Comparison of ENCODE assay signal across 8 cellular contexts in genomic region chr16:75593825-75594820, GRCh38. TPM values are rescaled to one million over a fixed set of nuclear protein-coding genes. Genes with fewer than 3 reads are reported as not detected.
DNase-seq lines count a peak whose midpoint lies in the region; ATAC-seq, FAIRE-seq and TF ChIP-seq lines count a peak whose summit lies in the region.

No MANE protein-coding gene starts in this region.

- no peaks in the 10 kb centered on the region for H3K27me3 ChIP-seq in HepG2 (ENCODE audit: control insufficient read depth in 1 of 2, insufficient read depth in 2 of 2, low read length in 2 of 2)
- no peaks in the 10 kb centered on the region for H3K27me3 ChIP-seq in right lobe of liver
- H3K27me3 ChIP-seq in NT2/D1 (ENCODE audit: insufficient read depth, insufficient read length), result no peaks in the 10 kb centered on the region

- no peaks in the 10 kb centered on the region for H3K9me3 Mint-ChIP-seq in stimulated activated naive CD8-positive, alpha-beta T cell treated with anti-CD3 and anti-CD28 coated beads, Interleukin-15, amount 100 ng/mL, for 72 hours

- CTCF ChIA-PET in HepG2 (lab: Yijun Ruan, JAX; ENCODE audit: low intra/inter-chr PET ratio, low total read pairs), result no interaction called here

- H3K4me1 Mint-ChIP-seq in stimulated activated naive CD8-positive, alpha-beta T cell treated with anti-CD3 and anti-CD28 coated beads, Interleukin-15, amount 100 ng/mL, for 72 hours, result peaks cover 22% of the 10 kb centered on the region

- peak overlapping the region; percentile 21 for H3K9ac ChIP-seq in HepG2 (ENCODE audit: insufficient read depth, low read depth, low read length)
- no peak overlapping the region for H3K9ac ChIP-seq in NT2/D1 (ENCODE audit: insufficient read length, low read depth)

- no peaks in the 10 kb centered on the region for H3K79me2 ChIP-seq in HepG2 (ENCODE audit: insufficient read depth, low read length)

- in situ Hi-C loops in HepG2 (cut with HindIII; ENCODE audit: extremely low pct_ligation_motif_present, low pct_unique_long_range_greater_than_20kb), result no loop called here

- no TSS peak for BruUV-seq in HepG2 (replicated peaks; lab: Mats Ljungman, UMichigan)

- H3K9me3 ChIP-seq in HepG2 (ENCODE audit: low read length) (no peaks in the 10 kb centered on the region), right lobe of liver (no peaks in the 10 kb centered on the region), NT2/D1 (ENCODE audit: insufficient read depth, low read length) (no peaks in the 10 kb centered on the region)

- TF ChIP-seq POLR2A in HepG2 (IDR thresholded peaks at IDR 0.05; ENCODE audit: insufficient read depth in 1 of 2, low read depth in 2 of 2, low read length in 2 of 2), result no peak
- TF ChIP-seq POLR2A in right lobe of liver (IDR thresholded peaks at IDR 0.05), result no peak

- ATAC-seq in HepG2, result peak; percentile 97
- no peak for ATAC-seq in right lobe of liver
- peak; percentile 90 for ATAC-seq in stimulated activated naive CD8-positive, alpha-beta T cell treated with anti-CD3 and anti-CD28 coated beads, Interleukin-15, amount 100 ng/mL, for 72 hours
- no peak for ATAC-seq in GM21381 (IDR thresholded peaks at IDR 0.05; ENCODE audit: unreplicated experiment)

- H3K27ac Mint-ChIP-seq in stimulated activated naive CD8-positive, alpha-beta T cell treated with anti-CD3 and anti-CD28 coated beads, Interleukin-15, amount 100 ng/mL, for 72 hours, result peak overlapping the region; percentile 36 to 77

- 34% methylated on average over 17 of the region's 17 CpGs for WGBS in HepG2 (ENCODE audit: low lambda C conversion rate)
- WGBS in right lobe of liver (ENCODE audit: insufficient coverage, low coverage, low lambda C conversion rate, missing lambda C conversion rate), result 56% methylated on average over 11 of the region's 17 CpGs

- peak in 1 of 2 experiments; percentile 34; a peak in 2 of 4 replicates for TF ChIP-seq EP300 in HepG2 (IDR thresholded peaks at IDR 0.05; ENCODE audit: low read depth in 2 of 2, low read length in 2 of 2)
- TF ChIP-seq EP300 in HepG2 (CRISPR knock-in tag; IDR thresholded peaks at IDR 0.05; ENCODE audit: borderline replicate concordance), result no peak

- POLR2A ChIA-PET in HepG2 (lab: Yijun Ruan, JAX), result no interaction called here

- peak overlapping the region; percentile 54 for H3K4me2 ChIP-seq in HepG2 (ENCODE audit: low read depth, low read length)

- peak overlapping the region in 2 of 3 experiments; percentile 10 to 42; a peak in 3 of 6 replicates for H3K4me3 ChIP-seq in HepG2 (replicated peaks in 1 of 3; ENCODE audit: insufficient read depth in 1 of 3, low read depth in 2 of 3, low read length in 3 of 3)
- no peak overlapping the region for H3K4me3 ChIP-seq in right lobe of liver
- no peak overlapping the region for H3K4me3 ChIP-seq in NT2/D1 (ENCODE audit: insufficient read length, low read depth)

- H4K20me1 ChIP-seq in HepG2 (ENCODE audit: insufficient read depth, low read length), result no peaks in the 10 kb centered on the region

- TF ChIP-seq RAD21 in HepG2 (CRISPR knock-in tag; IDR thresholded peaks at IDR 0.05), result no peak

- peak overlapping the region in 1 of 2 donors; percentile 5 for H3K4me3 Mint-ChIP-seq in stimulated activated naive CD8-positive, alpha-beta T cell treated with anti-CD3 and anti-CD28 coated beads, Interleukin-15, amount 100 ng/mL, for 72 hours

- FAIRE-seq in HepG2 (lab: Jason Lieb, UNC), result peak; percentile 67

- H3K27me3 Mint-ChIP-seq in stimulated activated naive CD8-positive, alpha-beta T cell treated with anti-CD3 and anti-CD28 coated beads, Interleukin-15, amount 100 ng/mL, for 72 hours, result no peaks in the 10 kb centered on the region

- H3K36me3 ChIP-seq in HepG2 (replicated peaks in 1 of 2; ENCODE audit: control insufficient read depth in 1 of 2, insufficient read depth in 2 of 2, low read length in 2 of 2) (peaks cover 0 to under 1% of the 10 kb centered on the region in 2 experiments; a peak in 2 of 5 replicates), right lobe of liver (peaks cover 0 to 1% (median 0%) of the 10 kb centered on the region in 4 donors), NT2/D1 (ENCODE audit: insufficient read depth, insufficient read length, low read length) (peaks cover 29% of the 10 kb centered on the region)

- TF ChIP-seq CTCF in HepG2 (CRISPR knock-in tag; IDR thresholded peaks at IDR 0.05), result 0 out of 2 replicates have a peak, but pooled peaks have one; percentile 3
- TF ChIP-seq CTCF in right lobe of liver (IDR thresholded peaks at IDR 0.05), result no peak

- H2AFZ ChIP-seq in HepG2 (ENCODE audit: low read length), result peak overlapping the region; percentile 55

- peak; percentile 87 for DNase-seq in HepG2 (ENCODE audit: low spot score)
- no peak for DNase-seq in right lobe of liver
- DNase-seq in NT2/D1 (ENCODE audit: low read depth, low spot score), result peak; percentile 68
- DNase-seq in dermis microvascular lymphatic vessel endothelial cell (ENCODE audit: low read depth in 2 of 2), result peak; percentile 90 to 93
- peak in 1 of 2 donors; percentile 14 for DNase-seq in stimulated activated naive CD8-positive, alpha-beta T cell treated with anti-CD3 and anti-CD28 coated beads, Interleukin-15, amount 100 ng/mL, for 72 hours
- DNase-seq in globus pallidus (ENCODE audit: low spot score), result no peak
- no peak for DNase-seq in stimulated activated CD4-positive, alpha-beta T cell treated with anti-CD3 and anti-CD28 coated beads, Interleukin-2, amount 100 ng/mL, for 24 hours

- peak overlapping the region; percentile 72 for H3K27ac ChIP-seq in HepG2 (ENCODE audit: extremely low read length, insufficient read depth, low read length)
- no peak overlapping the region for H3K27ac ChIP-seq in right lobe of liver

- H3K4me1 ChIP-seq in HepG2 (ENCODE audit: insufficient read depth, low read length) (peaks cover 20% of the 10 kb centered on the region), right lobe of liver (no peaks in the 10 kb centered on the region), NT2/D1 (ENCODE audit: insufficient read depth, insufficient read length) (peaks cover 2% of the 10 kb centered on the region)

- intact Hi-C loops in HepG2 (cut with micrococcal nuclease; ENCODE audit: unreplicated experiment), result loop anchor here (1.0 to 5.0 kb wide), 3 partner anchors 27 to 73 kb away; partner anchors contain the start of gene TMEM231
- intact Hi-C loops in right lobe of liver (cut with DNase I), result no loop called here

RNA-seq across cellular contexts. Expression of gene GABARAPL2, which starts 27.9 kb away (rescaled TPM):
- 76.4 and 82.4 TPM in 2 replicates for total RNA-seq in HepG2 (2016; rRNA removed; fragmentation: Illumina TruSeq; extraction: Trizol)
- total RNA-seq in HepG2 (2016; cell fraction: cytosol; rRNA removed; fragmentation: Illumina TruSeq; extraction: Trizol; ENCODE audit: low read depth), result 25.3 and 25.9 TPM in 2 replicates
- 72.8 and 81.6 TPM in 2 replicates for total RNA-seq in HepG2 (2016; cell fraction: insoluble cytoplasmic fraction; rRNA removed; fragmentation: Illumina TruSeq; extraction: Trizol)
- 40.7 and 44.8 TPM in 2 replicates for total RNA-seq in HepG2 (2016; cell fraction: membrane; rRNA removed; fragmentation: Illumina TruSeq; extraction: Trizol)
- total RNA-seq in HepG2 (2016; cell fraction: nucleus; rRNA removed; fragmentation: Illumina TruSeq; extraction: Trizol), result 37.2 and 37.9 TPM in 2 replicates
- polyA plus RNA-seq in HepG2 (2011; rRNA removed), result 68.4 and 83.0 TPM in 2 replicates
- polyA plus RNA-seq in HepG2 (2011; cell fraction: cytosol; rRNA removed), result 91.5 and 99.2 TPM in 2 replicates
- 31.2 and 42.4 TPM in 2 replicates for polyA plus RNA-seq in HepG2 (2011; cell fraction: nucleus; rRNA removed)
- polyA plus RNA-seq in HepG2 (2012), result 103 and 127 TPM in 2 replicates
- polyA plus RNA-seq in HepG2 (2016; cell fraction: cytosol; fragmentation: Illumina TruSeq; extraction: Trizol; ENCODE audit: low read depth), result 30.1 and 37.1 TPM in 2 replicates
- polyA plus RNA-seq in HepG2 (2016; cell fraction: insoluble cytoplasmic fraction; fragmentation: Illumina TruSeq; extraction: Trizol; ENCODE audit: low read depth), result 109 and 111 TPM in 2 replicates
- polyA plus RNA-seq in HepG2 (2016; cell fraction: membrane; fragmentation: Illumina TruSeq; extraction: Trizol; ENCODE audit: low read depth), result 35.7 and 43.9 TPM in 2 replicates
- polyA plus RNA-seq in HepG2 (2016; cell fraction: nucleus; fragmentation: Illumina TruSeq; extraction: Trizol; ENCODE audit: insufficient read depth, low read depth), result 65.5 and 77.4 TPM in 2 replicates
- 12.0 and 14.3 TPM in 2 replicates for polyA minus RNA-seq in HepG2 (2011; rRNA and poly(A)+ RNA removed; ENCODE audit: low replicate concordance)
- 26.7 and 35.4 TPM in 2 replicates for polyA minus RNA-seq in HepG2 (2011; cell fraction: cytosol; rRNA and poly(A)+ RNA removed)
- polyA minus RNA-seq in HepG2 (2011; cell fraction: nucleus; rRNA and poly(A)+ RNA removed), result 20.6 and 27.5 TPM in 2 replicates
- 10 to 100 TPM; 33.4 to 46.5 (median 42.4) TPM for total RNA-seq in right lobe of liver
- 47.5 and 79.4 TPM in 2 replicates for total RNA-seq in dermis microvascular lymphatic vessel endothelial cell

RNA-seq across cellular contexts. Expression of gene ADAT1, which starts 29.0 kb away (rescaled TPM):
- 40.8 and 50.7 TPM in 2 replicates for total RNA-seq in HepG2 (2016; rRNA removed; fragmentation: Illumina TruSeq; extraction: Trizol)
- total RNA-seq in HepG2 (2016; cell fraction: cytosol; rRNA removed; fragmentation: Illumina TruSeq; extraction: Trizol; ENCODE audit: low read depth), result 13.1 and 19.3 TPM in 2 replicates
- total RNA-seq in HepG2 (2016; cell fraction: insoluble cytoplasmic fraction; rRNA removed; fragmentation: Illumina TruSeq; extraction: Trizol), result 36.9 and 42.7 TPM in 2 replicates
- total RNA-seq in HepG2 (2016; cell fraction: membrane; rRNA removed; fragmentation: Illumina TruSeq; extraction: Trizol), result 27.3 and 35.6 TPM in 2 replicates
- 52.6 and 53.3 TPM in 2 replicates for total RNA-seq in HepG2 (2016; cell fraction: nucleus; rRNA removed; fragmentation: Illumina TruSeq; extraction: Trizol)
- 15.5 and 18.4 TPM in 2 replicates for polyA plus RNA-seq in HepG2 (2011; rRNA removed)
- polyA plus RNA-seq in HepG2 (2011; cell fraction: cytosol; rRNA removed), result 12.6 and 18.0 TPM in 2 replicates
- polyA plus RNA-seq in HepG2 (2011; cell fraction: nucleus; rRNA removed), result 16.4 and 28.9 TPM in 2 replicates
- 15.1 and 16.1 TPM in 2 replicates for polyA plus RNA-seq in HepG2 (2012)
- 3.0 and 3.6 TPM in 2 replicates for polyA plus RNA-seq in HepG2 (2016; cell fraction: cytosol; fragmentation: Illumina TruSeq; extraction: Trizol; ENCODE audit: low read depth)
- polyA plus RNA-seq in HepG2 (2016; cell fraction: insoluble cytoplasmic fraction; fragmentation: Illumina TruSeq; extraction: Trizol; ENCODE audit: low read depth), result 29.9 and 30.3 TPM in 2 replicates
- polyA plus RNA-seq in HepG2 (2016; cell fraction: membrane; fragmentation: Illumina TruSeq; extraction: Trizol; ENCODE audit: low read depth), result 11.9 and 13.6 TPM in 2 replicates
- polyA plus RNA-seq in HepG2 (2016; cell fraction: nucleus; fragmentation: Illumina TruSeq; extraction: Trizol; ENCODE audit: insufficient read depth, low read depth), result 56.7 and 65.5 TPM in 2 replicates
- 23.3 and 62.1 TPM in 2 replicates for polyA minus RNA-seq in HepG2 (2011; rRNA and poly(A)+ RNA removed; ENCODE audit: low replicate concordance)
- polyA minus RNA-seq in HepG2 (2011; cell fraction: cytosol; rRNA and poly(A)+ RNA removed), result 12.8 and 13.9 TPM in 2 replicates
- polyA minus RNA-seq in HepG2 (2011; cell fraction: nucleus; rRNA and poly(A)+ RNA removed), result 32.4 and 41.4 TPM in 2 replicates
- total RNA-seq in right lobe of liver, result 10 to 100 TPM; 17.7 to 29.7 (median 20.7) TPM
- total RNA-seq in dermis microvascular lymphatic vessel endothelial cell, result 47.4 and 65.4 TPM in 2 replicates

RNA-seq across cellular contexts. Expression of gene TMEM231, which starts 38.1 kb away (rescaled TPM):
- total RNA-seq in HepG2 (2016; rRNA removed; fragmentation: Illumina TruSeq; extraction: Trizol), result 2.3 and 3.5 TPM in 2 replicates
- total RNA-seq in HepG2 (2016; cell fraction: cytosol; rRNA removed; fragmentation: Illumina TruSeq; extraction: Trizol; ENCODE audit: low read depth), result 0.40 and 0.62 TPM in 2 replicates
- total RNA-seq in HepG2 (2016; cell fraction: insoluble cytoplasmic fraction; rRNA removed; fragmentation: Illumina TruSeq; extraction: Trizol), result 1.3 and 3.4 TPM in 2 replicates
- total RNA-seq in HepG2 (2016; cell fraction: membrane; rRNA removed; fragmentation: Illumina TruSeq; extraction: Trizol), result 1.2 and 1.5 TPM in 2 replicates
- 4.1 and 6.2 TPM in 2 replicates for total RNA-seq in HepG2 (2016; cell fraction: nucleus; rRNA removed; fragmentation: Illumina TruSeq; extraction: Trizol)
- polyA plus RNA-seq in HepG2 (2011; rRNA removed), result 7.4 TPM in 2 replicates
- polyA plus RNA-seq in HepG2 (2011; cell fraction: cytosol; rRNA removed), result 11.5 and 13.9 TPM in 2 replicates
- 4.4 and 5.8 TPM in 2 replicates for polyA plus RNA-seq in HepG2 (2011; cell fraction: nucleus; rRNA removed)
- 2.3 and 2.7 TPM in 2 replicates for polyA plus RNA-seq in HepG2 (2012)
- 0.32 TPM in 2 replicates for polyA plus RNA-seq in HepG2 (2016; cell fraction: cytosol; fragmentation: Illumina TruSeq; extraction: Trizol; ENCODE audit: low read depth)
- polyA plus RNA-seq in HepG2 (2016; cell fraction: insoluble cytoplasmic fraction; fragmentation: Illumina TruSeq; extraction: Trizol; ENCODE audit: low read depth), result 1.7 and 2.3 TPM in 2 replicates
- polyA plus RNA-seq in HepG2 (2016; cell fraction: membrane; fragmentation: Illumina TruSeq; extraction: Trizol; ENCODE audit: low read depth), result 1.2 and 1.3 TPM in 2 replicates
- 8.3 and 8.5 TPM in 2 replicates for polyA plus RNA-seq in HepG2 (2016; cell fraction: nucleus; fragmentation: Illumina TruSeq; extraction: Trizol; ENCODE audit: insufficient read depth, low read depth)
- polyA minus RNA-seq in HepG2 (2011; rRNA and poly(A)+ RNA removed; ENCODE audit: low replicate concordance), result 19.5 and 53.3 TPM in 2 replicates
- polyA minus RNA-seq in HepG2 (2011; cell fraction: cytosol; rRNA and poly(A)+ RNA removed), result 5.1 and 7.1 TPM in 2 replicates
- 2.4 and 2.6 TPM in 2 replicates for polyA minus RNA-seq in HepG2 (2011; cell fraction: nucleus; rRNA and poly(A)+ RNA removed)
- total RNA-seq in right lobe of liver, result 1 to 10 TPM in 5 of 6 experiments, under 1 TPM in 1; 0.98 to 2.1 (median 1.7) TPM
- total RNA-seq in dermis microvascular lymphatic vessel endothelial cell, result 6.9 and 10.7 TPM in 2 replicates

RNA-seq across cellular contexts. Expression of gene KARS1, which starts 53.3 kb away (rescaled TPM):
- total RNA-seq in HepG2 (2016; rRNA removed; fragmentation: Illumina TruSeq; extraction: Trizol) (276 and 379 TPM in 2 replicates), right lobe of liver (10 to 100 TPM; 40.0 to 85.0 (median 53.8) TPM), dermis microvascular lymphatic vessel endothelial cell (131 and 144 TPM in 2 replicates)
- 95.8 and 98.0 TPM in 2 replicates for total RNA-seq in HepG2 (2016; cell fraction: cytosol; rRNA removed; fragmentation: Illumina TruSeq; extraction: Trizol; ENCODE audit: low read depth)
- 278 and 398 TPM in 2 replicates for total RNA-seq in HepG2 (2016; cell fraction: insoluble cytoplasmic fraction; rRNA removed; fragmentation: Illumina TruSeq; extraction: Trizol)
- 157 and 166 TPM in 2 replicates for total RNA-seq in HepG2 (2016; cell fraction: membrane; rRNA removed; fragmentation: Illumina TruSeq; extraction: Trizol)
- total RNA-seq in HepG2 (2016; cell fraction: nucleus; rRNA removed; fragmentation: Illumina TruSeq; extraction: Trizol), result 113 and 115 TPM in 2 replicates
- 111 and 141 TPM in 2 replicates for polyA plus RNA-seq in HepG2 (2011; rRNA removed)
- 112 and 133 TPM in 2 replicates for polyA plus RNA-seq in HepG2 (2011; cell fraction: cytosol; rRNA removed)
- polyA plus RNA-seq in HepG2 (2011; cell fraction: nucleus; rRNA removed), result 47.2 and 50.5 TPM in 2 replicates
- polyA plus RNA-seq in HepG2 (2012), result 147 and 191 TPM in 2 replicates
- 70.1 and 76.3 TPM in 2 replicates for polyA plus RNA-seq in HepG2 (2016; cell fraction: cytosol; fragmentation: Illumina TruSeq; extraction: Trizol; ENCODE audit: low read depth)
- 373 and 381 TPM in 2 replicates for polyA plus RNA-seq in HepG2 (2016; cell fraction: insoluble cytoplasmic fraction; fragmentation: Illumina TruSeq; extraction: Trizol; ENCODE audit: low read depth)
- 126 and 136 TPM in 2 replicates for polyA plus RNA-seq in HepG2 (2016; cell fraction: membrane; fragmentation: Illumina TruSeq; extraction: Trizol; ENCODE audit: low read depth)
- polyA plus RNA-seq in HepG2 (2016; cell fraction: nucleus; fragmentation: Illumina TruSeq; extraction: Trizol; ENCODE audit: insufficient read depth, low read depth), result 131 and 143 TPM in 2 replicates
- polyA minus RNA-seq in HepG2 (2011; rRNA and poly(A)+ RNA removed; ENCODE audit: low replicate concordance), result 97.4 and 136 TPM in 2 replicates
- polyA minus RNA-seq in HepG2 (2011; cell fraction: cytosol; rRNA and poly(A)+ RNA removed), result 71.7 and 75.4 TPM in 2 replicates
- 102 and 113 TPM in 2 replicates for polyA minus RNA-seq in HepG2 (2011; cell fraction: nucleus; rRNA and poly(A)+ RNA removed)

RNA-seq across cellular contexts. Expression of gene TERF2IP, which starts 53.5 kb away (rescaled TPM):
- total RNA-seq in HepG2 (2016; rRNA removed; fragmentation: Illumina TruSeq; extraction: Trizol), result 50.2 and 53.1 TPM in 2 replicates
- 4.5 and 5.6 TPM in 2 replicates for total RNA-seq in HepG2 (2016; cell fraction: cytosol; rRNA removed; fragmentation: Illumina TruSeq; extraction: Trizol; ENCODE audit: low read depth)
- 47.0 and 50.4 TPM in 2 replicates for total RNA-seq in HepG2 (2016; cell fraction: insoluble cytoplasmic fraction; rRNA removed; fragmentation: Illumina TruSeq; extraction: Trizol)
- 15.4 and 16.3 TPM in 2 replicates for total RNA-seq in HepG2 (2016; cell fraction: membrane; rRNA removed; fragmentation: Illumina TruSeq; extraction: Trizol)
- 22.0 and 25.2 TPM in 2 replicates for total RNA-seq in HepG2 (2016; cell fraction: nucleus; rRNA removed; fragmentation: Illumina TruSeq; extraction: Trizol)
- 22.5 and 26.4 TPM in 2 replicates for polyA plus RNA-seq in HepG2 (2011; rRNA removed)
- polyA plus RNA-seq in HepG2 (2011; cell fraction: cytosol; rRNA removed), result 20.9 and 23.4 TPM in 2 replicates
- polyA plus RNA-seq in HepG2 (2011; cell fraction: nucleus; rRNA removed), result 16.9 and 23.8 TPM in 2 replicates
- 51.0 and 52.3 TPM in 2 replicates for polyA plus RNA-seq in HepG2 (2012)
- 4.3 and 4.4 TPM in 2 replicates for polyA plus RNA-seq in HepG2 (2016; cell fraction: cytosol; fragmentation: Illumina TruSeq; extraction: Trizol; ENCODE audit: low read depth)
- 59.2 and 60.0 TPM in 2 replicates for polyA plus RNA-seq in HepG2 (2016; cell fraction: insoluble cytoplasmic fraction; fragmentation: Illumina TruSeq; extraction: Trizol; ENCODE audit: low read depth)
- 10.4 and 10.7 TPM in 2 replicates for polyA plus RNA-seq in HepG2 (2016; cell fraction: membrane; fragmentation: Illumina TruSeq; extraction: Trizol; ENCODE audit: low read depth)
- polyA plus RNA-seq in HepG2 (2016; cell fraction: nucleus; fragmentation: Illumina TruSeq; extraction: Trizol; ENCODE audit: insufficient read depth, low read depth), result 40.1 and 43.8 TPM in 2 replicates
- polyA minus RNA-seq in HepG2 (2011; rRNA and poly(A)+ RNA removed; ENCODE audit: low replicate concordance), result 7.3 and 15.7 TPM in 2 replicates
- polyA minus RNA-seq in HepG2 (2011; cell fraction: cytosol; rRNA and poly(A)+ RNA removed), result 20.4 and 22.3 TPM in 2 replicates
- 20.6 and 21.0 TPM in 2 replicates for polyA minus RNA-seq in HepG2 (2011; cell fraction: nucleus; rRNA and poly(A)+ RNA removed)
- total RNA-seq in right lobe of liver, result 10 to 100 TPM; 16.0 to 25.1 (median 23.2) TPM
- total RNA-seq in dermis microvascular lymphatic vessel endothelial cell, result 32.3 and 39.6 TPM in 2 replicates

Comparison
In these comparisons a context has a peak if more than half of its experiments do, and no peak if none do; other contexts are left out.
1. ATAC-seq: peak in HepG2 (single experiment) and stimulated activated naive CD8-positive, alpha-beta T cell treated with anti-CD3 and anti-CD28 coated beads, Interleukin-15, amount 100 ng/mL, for 72 hours (single experiment); none in right lobe of liver (0 of 4) and GM21381 (single experiment).
2. DNase-seq: peak in HepG2 (single experiment), NT2/D1 (single experiment) and dermis microvascular lymphatic vessel endothelial cell (2 of 2); none in right lobe of liver (0 of 3), globus pallidus (single experiment) and stimulated activated CD4-positive, alpha-beta T cell treated with anti-CD3 and anti-CD28 coated beads, Interleukin-2, amount 100 ng/mL, for 24 hours (0 of 2).
3. H3K4me3 ChIP-seq: peak in HepG2 (2 of 3); none in right lobe of liver (0 of 3) and NT2/D1 (single experiment).